Comparison of ENCODE assay signal across 4 cellular contexts in the genomic region with DNA sequence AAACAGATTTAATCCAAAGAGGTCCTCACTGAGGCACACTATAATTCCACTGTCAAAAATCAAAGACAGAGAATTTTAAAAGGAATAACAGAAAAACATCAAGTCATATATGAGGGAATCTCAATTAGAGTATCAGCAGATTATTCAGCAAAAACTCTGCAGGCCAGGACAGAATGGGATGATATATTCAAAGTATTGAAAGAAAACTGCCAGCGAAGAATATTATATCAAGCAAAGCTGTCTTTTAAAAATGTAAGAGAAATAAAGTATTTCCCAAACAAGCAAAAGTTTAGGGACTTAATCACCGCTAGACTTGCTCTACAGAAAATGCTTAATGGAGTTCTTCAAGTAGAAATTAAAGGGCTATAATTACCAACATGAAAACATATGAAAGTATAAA.
"Had no signal": no experiment of that assay in that cellular context is flagged by ENCODE, and none has a peak within 500 bp of the region (broad histone marks: within the 10 kb centered on the region; RNA-seq: fewer than 3 reads in every experiment).

No MANE protein-coding gene starts in this region.

- H3K9me3 ChIP-seq: HAP-1 had no signal

- H3K27ac ChIP-seq: GM23248 had no signal

- ATAC-seq: GM23338, HCT116 had no signal

- H3K4me1 ChIP-seq: HAP-1 had no signal

- H3K36me3 ChIP-seq: HAP-1 had no signal

- H3K4me3 ChIP-seq: GM23248, GM23338, HAP-1 had no signal
